In genomic region chr7:94412762-94413322, GRCh38 we compare ENCODE assay signal across 23 cellular contexts. TPM values are rescaled to one million over a fixed set of nuclear protein-coding genes. Genes with fewer than 3 reads are reported as not detected.
A peak's percentile ranks its signal among the peaks of the same experiment; 100 is the strongest.
DNase-seq lines count a peak whose midpoint lies in the region; ATAC-seq, FAIRE-seq and TF ChIP-seq lines count a peak whose summit lies in the region.
"Had no signal": no experiment of that assay in that cellular context is flagged by ENCODE, and none has a peak within 500 bp of the region (broad histone marks: within the 10 kb centered on the region; RNA-seq: fewer than 3 reads in every experiment).

No MANE protein-coding gene starts in this region.

- H3K9ac ChIP-seq in astrocyte (ENCODE audit: low read length) (peak overlapping the region; percentile 32), mesenchymal stem cell (ENCODE audit: low read length) (peak overlapping the region; percentile 94), smooth muscle cell (ENCODE audit: low read depth) (no peak overlapping the region)

- no peak overlapping the region for H3K4me3 ChIP-seq in astrocyte (ENCODE audit: insufficient read depth, low read depth, low read length)
- H3K4me3 ChIP-seq in mesenchymal stem cell (ENCODE audit: insufficient read depth in 1 of 2, low read depth in 1 of 2, low read length in 2 of 2): peak overlapping the region in 1 of 2 experiments; percentile 42
- no peak overlapping the region for H3K4me3 ChIP-seq in smooth muscle cell
- H3K4me3 ChIP-seq: heart left ventricle, K562, left ventricle myocardium inferior, mucosa of descending colon had no signal

- H3K27me3 Mint-ChIP-seq in astrocyte (ENCODE audit: low read depth, unreplicated experiment): no peaks in the 10 kb centered on the region
- H3K27me3 Mint-ChIP-seq in CD4-positive, alpha-beta T cell: peaks cover 24% of the 10 kb centered on the region

- no peak for ATAC-seq in CD4-positive, alpha-beta T cell (ENCODE audit: poor library complexity)
- ATAC-seq in omental fat pad (ENCODE audit: low FRiP score): no peak
- ATAC-seq: heart left ventricle, K562, mucosa of descending colon, PC-3 had no signal

- DNase-seq in EL (peak; percentile 42), astrocyte (ENCODE audit: low read depth) (no peak), mesenchymal stem cell (peak; percentile 41), smooth muscle cell (lab: John Stamatoyannopoulos, UW; ENCODE audit: unreplicated experiment) (no peak), omental fat pad (ENCODE audit: low spot score) (no peak), AML-193 (lab: John Stamatoyannopoulos, UW) (no peak), NCI-H345 treated with DMSO at 0.1 percent for 48 hours (lab: John Stamatoyannopoulos, UW; ENCODE audit: unreplicated experiment) (no peak)
- no peak for DNase-seq in CD4-positive, alpha-beta T cell
- DNase-seq: activated CD8-positive, alpha-beta memory T cell treated with anti-CD3 and anti-CD28 coated beads, Interleukin-2, amount 50 U/mL, for 48 hours; activated gamma-delta T cell treated with Interleukin-2 at 50 U/mL for 16 hours; amniotic stem cell; caudate nucleus; heart left ventricle; left ventricle myocardium inferior; mucosa of descending colon; NCI-H1694 treated with DMSO at 0.1 percent for 48 hours; PC-3; stimulated activated CD8-positive, alpha-beta memory T cell treated with anti-CD3 and anti-CD28 coated beads, Interleukin-4, amount 100 ng/mL, for 48 hours; WERI-Rb-1 had no signal

- H3K23ac ChIP-seq in mesenchymal stem cell (ENCODE audit: low read length in 2 of 2): no peak overlapping the region

- H3K14ac ChIP-seq in mesenchymal stem cell (ENCODE audit: low read length in 2 of 2): no peak overlapping the region

- H3K27me3 ChIP-seq in astrocyte (ENCODE audit: insufficient read depth, low read length): no peaks in the 10 kb centered on the region
- no peaks in the 10 kb centered on the region for H3K27me3 ChIP-seq in mesenchymal stem cell (ENCODE audit: control insufficient read depth in 1 of 2, insufficient read depth in 1 of 2, low read length in 2 of 2)
- no peaks in the 10 kb centered on the region for H3K27me3 ChIP-seq in smooth muscle cell (ENCODE audit: low read depth)
- H3K27me3 ChIP-seq in CD4-positive, alpha-beta T cell (ENCODE audit: control insufficient read depth, insufficient read depth, low read length): no peaks in the 10 kb centered on the region
- H3K27me3 ChIP-seq: heart left ventricle had no signal

- peaks cover 84% of the 10 kb centered on the region for H4K20me1 ChIP-seq in astrocyte (ENCODE audit: insufficient read depth, low read length)
- H4K20me1 ChIP-seq in smooth muscle cell (ENCODE audit: low read depth): peaks cover 100% of the 10 kb centered on the region

- H3K4me3 Mint-ChIP-seq in astrocyte (ENCODE audit: unreplicated experiment): peak overlapping the region; percentile 68
- H3K4me3 Mint-ChIP-seq in CD4-positive, alpha-beta T cell: no peak overlapping the region

- no peak overlapping the region for H3K4ac ChIP-seq in mesenchymal stem cell (ENCODE audit: low read depth in 1 of 2, low read length in 2 of 2)

- no peak overlapping the region for H2BK15ac ChIP-seq in mesenchymal stem cell (ENCODE audit: low read depth, poor library complexity, severe bottlenecking)

- H3K18ac ChIP-seq in mesenchymal stem cell (ENCODE audit: low read depth in 1 of 2, low read length in 2 of 2): no peak overlapping the region

- H2AFZ ChIP-seq in astrocyte (ENCODE audit: low read depth, low read length): no peak overlapping the region
- H2AFZ ChIP-seq in mesenchymal stem cell (ENCODE audit: low read depth, low read length): no peak overlapping the region
- H2AFZ ChIP-seq in smooth muscle cell (ENCODE audit: low read depth): no peak overlapping the region

- H3K4me1 ChIP-seq in astrocyte (ENCODE audit: insufficient read depth, low read length) (peaks cover 73% of the 10 kb centered on the region), mesenchymal stem cell (ENCODE audit: control insufficient read depth, insufficient read depth, low read depth, low read length) (no peaks in the 10 kb centered on the region), smooth muscle cell (ENCODE audit: low read depth) (peaks cover 9% of the 10 kb centered on the region)

- H4K91ac ChIP-seq in mesenchymal stem cell (ENCODE audit: low read length): no peak overlapping the region

- no peak overlapping the region for H2BK5ac ChIP-seq in mesenchymal stem cell (ENCODE audit: low read depth, low read length, poor library complexity, severe bottlenecking)

- intact Hi-C loops in CD4-positive, alpha-beta T cell (cut with DNase I, micrococcal nuclease): no loop called here

- H4K8ac ChIP-seq in mesenchymal stem cell (ENCODE audit: low read length): no peak overlapping the region

- H3K27ac Mint-ChIP-seq in astrocyte (ENCODE audit: unreplicated experiment): peak overlapping the region; percentile 92
- no peak overlapping the region for H3K27ac Mint-ChIP-seq in CD4-positive, alpha-beta T cell

- POLR2A ChIA-PET in CD4-positive, alpha-beta T cell (lab: Charles Lee): no interaction called here

- H3K36me3 ChIP-seq in astrocyte (ENCODE audit: insufficient read depth, low read length) (peaks cover 96% of the 10 kb centered on the region), mesenchymal stem cell (ENCODE audit: control insufficient read depth in 1 of 2, insufficient read depth in 2 of 2, low read depth in 1 of 2, low read length in 2 of 2) (peaks cover 37 to 100% of the 10 kb centered on the region in 2 experiments), smooth muscle cell (ENCODE audit: low read depth) (peaks cover 76% of the 10 kb centered on the region)
- H3K36me3 ChIP-seq: WERI-Rb-1 had no signal

- H3K27ac ChIP-seq in astrocyte (ENCODE audit: low read depth, low read length): peak overlapping the region; percentile 29
- H3K27ac ChIP-seq in mesenchymal stem cell (ENCODE audit: low read length, poor library complexity, severe bottlenecking): peak overlapping the region; percentile 38
- peak overlapping the region; percentile 99 for H3K27ac ChIP-seq in smooth muscle cell (ENCODE audit: low read depth)
- H3K27ac ChIP-seq in CD4-positive, alpha-beta T cell (ENCODE audit: low read depth, low read length): no peak overlapping the region
- H3K27ac ChIP-seq: C4-2B, left ventricle myocardium inferior, WERI-Rb-1 had no signal

- peak; percentile 76 for FAIRE-seq in astrocyte (lab: Jason Lieb, UNC)
- FAIRE-seq: D721Med, G401.6, K562 had no signal

- H3K79me1 ChIP-seq in mesenchymal stem cell (replicated peaks; ENCODE audit: low read length, poor library complexity, severe bottlenecking): peaks cover 11% of the 10 kb centered on the region

- no peak overlapping the region for H2AK5ac ChIP-seq in mesenchymal stem cell (ENCODE audit: low read length, severe bottlenecking)

- no peak overlapping the region for H2BK12ac ChIP-seq in mesenchymal stem cell (ENCODE audit: low read length in 2 of 2)

- H3K36me3 Mint-ChIP-seq in astrocyte (ENCODE audit: low read depth, unreplicated experiment): peaks cover 44% of the 10 kb centered on the region
- H3K36me3 Mint-ChIP-seq in CD4-positive, alpha-beta T cell (ENCODE audit: low read depth): no peaks in the 10 kb centered on the region

- peaks cover 72% of the 10 kb centered on the region for H3K79me2 ChIP-seq in astrocyte (ENCODE audit: insufficient read depth, low read length)
- H3K79me2 ChIP-seq in smooth muscle cell (ENCODE audit: low read depth): peaks cover 78% of the 10 kb centered on the region

- H3K4me2 ChIP-seq in astrocyte (ENCODE audit: low read length): peak overlapping the region; percentile 53
- H3K4me2 ChIP-seq in mesenchymal stem cell (ENCODE audit: low read length, poor library complexity, severe bottlenecking): no peak overlapping the region
- peak overlapping the region; percentile 97 for H3K4me2 ChIP-seq in smooth muscle cell

- WGBS in mesenchymal stem cell: 69% methylated on average over 3 of the region's 3 CpGs
- 19% methylated on average over 3 of the region's 3 CpGs for WGBS in smooth muscle cell (ENCODE audit: low lambda C conversion rate)

- H3K9me3 ChIP-seq in astrocyte (ENCODE audit: insufficient read depth, low read depth, low read length): no peaks in the 10 kb centered on the region
- no peaks in the 10 kb centered on the region for H3K9me3 ChIP-seq in mesenchymal stem cell (ENCODE audit: control insufficient read depth, low read length)
- H3K9me3 ChIP-seq in smooth muscle cell (replicated peaks; ENCODE audit: low read depth): no peaks in the 10 kb centered on the region
- no peaks in the 10 kb centered on the region for H3K9me3 ChIP-seq in CD4-positive, alpha-beta T cell (ENCODE audit: control insufficient read depth, low read length)
- H3K9me3 ChIP-seq: heart left ventricle, left ventricle myocardium inferior, mucosa of descending colon had no signal

- no peaks in the 10 kb centered on the region for H3K9me3 Mint-ChIP-seq in astrocyte (ENCODE audit: unreplicated experiment)
- H3K9me3 Mint-ChIP-seq in CD4-positive, alpha-beta T cell: no peaks in the 10 kb centered on the region

- CTCF ChIA-PET in CD4-positive, alpha-beta T cell (lab: Charles Lee): no interaction called here

- no peak overlapping the region for H2BK120ac ChIP-seq in mesenchymal stem cell (ENCODE audit: low read depth, low read length)

- peaks cover 93% of the 10 kb centered on the region for H3F3A ChIP-seq in smooth muscle cell (ENCODE audit: low read depth)

- peaks cover 70% of the 10 kb centered on the region for H3K4me1 Mint-ChIP-seq in astrocyte (ENCODE audit: low read depth, unreplicated experiment)
- H3K4me1 Mint-ChIP-seq in CD4-positive, alpha-beta T cell (ENCODE audit: low read depth): no peaks in the 10 kb centered on the region

- TF ChIP-seq CTCF in astrocyte (IDR thresholded peaks at IDR 0.05; ENCODE audit: insufficient read depth, low read depth, low read length) (no peak), smooth muscle cell (IDR thresholded peaks at IDR 0.05; ENCODE audit: borderline replicate concordance, insufficient read depth, poor library complexity, severe bottlenecking) (no peak), omental fat pad (IDR thresholded peaks at IDR 0.05) (no peak)
- TF ChIP-seq CTCF in CD4-positive, alpha-beta T cell (IDR thresholded peaks at IDR 0.05): no peak

RNA-seq across cellular contexts. Expression of gene COL1A2, which starts 18.1 kb away (rescaled TPM):
- total RNA-seq in astrocyte (6,748 and 8,907 TPM in 2 replicates), smooth muscle cell (4,221 and 4,749 TPM in 2 replicates), omental fat pad (100 to 1,000 TPM; 155 to 361 (median 232) TPM)
- polyA plus RNA-seq in mesenchymal stem cell (2013, experiment 1 of 2): 1,995 TPM
- polyA plus RNA-seq in mesenchymal stem cell (2013, experiment 2 of 2): 1,960 TPM
- 7,069 and 10,006 TPM in 2 replicates for polyA plus RNA-seq in smooth muscle cell
- under 1 TPM; 0.28 to 0.33 TPM for total RNA-seq in CD4-positive, alpha-beta T cell
- total RNA-seq: PC-3 had no signal

Comparison
In these comparisons a context has a peak if more than half of its experiments do, and no peak if none do; other contexts are left out.
1. DNase-seq: peak in EL (single experiment) and mesenchymal stem cell (single experiment); none in astrocyte (single experiment), smooth muscle cell (single experiment), CD4-positive, alpha-beta T cell (0 of 10), omental fat pad (single experiment), AML-193 (0 of 2) and NCI-H345 treated with DMSO at 0.1 percent for 48 hours (single experiment).
2. RNA of gene COL1A2, which starts 18.1 kb away (total RNA-seq): 6,748 to 8,907 TPM in astrocyte, 4,221 to 4,749 TPM in smooth muscle cell and 155 to 361 TPM in omental fat pad; 0.28 to 0.33 TPM in CD4-positive, alpha-beta T cell; every median in the first group is over 100 times any median in the second.